Comparison of ENCODE assay signal across 16 cellular contexts in the genomic region with DNA sequence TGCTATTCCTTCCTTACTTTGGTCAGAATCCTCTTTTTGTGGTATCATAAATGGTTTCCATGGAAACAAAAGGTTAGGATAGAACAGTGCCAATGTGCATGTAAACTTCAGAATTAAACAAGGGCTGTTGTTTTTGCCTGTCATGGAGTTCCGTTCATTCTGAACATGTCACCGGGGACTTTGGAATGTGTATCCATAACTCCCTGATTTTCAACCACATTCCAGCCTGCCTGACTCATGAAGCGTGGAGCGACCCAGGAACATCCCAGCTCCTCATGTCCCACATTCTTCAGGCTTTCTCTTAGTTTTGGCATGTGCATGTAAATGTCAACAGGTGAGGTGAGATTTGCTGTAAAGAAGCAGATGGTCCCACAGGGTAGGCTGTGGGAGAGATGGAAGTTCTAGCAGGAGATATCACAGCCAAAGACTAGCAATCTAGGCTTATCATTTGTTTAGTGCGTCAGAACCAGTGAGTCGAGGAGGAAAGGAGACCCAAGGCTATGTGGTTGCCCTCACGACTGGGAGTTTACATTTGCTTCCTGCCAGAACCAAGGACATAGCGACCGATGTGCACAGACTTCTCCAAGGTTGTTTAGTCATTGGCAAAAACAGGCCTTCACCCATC. TPM values are rescaled to one million over a fixed set of nuclear protein-coding genes. Genes with fewer than 3 reads are reported as not detected.
DNase-seq lines count a peak whose midpoint lies in the region; ATAC-seq, FAIRE-seq and TF ChIP-seq lines count a peak whose summit lies in the region.
"Had no signal": no experiment of that assay in that cellular context is flagged by ENCODE, and none has a peak within 500 bp of the region (broad histone marks: within the 10 kb centered on the region; RNA-seq: fewer than 3 reads in every experiment).

No MANE protein-coding gene starts in this region.

- intact Hi-C loops in mucosa of descending colon (cut with DNase I, micrococcal nuclease), result loop anchor here (10.0 kb wide), 2 partner anchors 350 to 490 kb away; no protein-coding TSS in a partner anchor

- H3K27me3 ChIP-seq in astrocyte (ENCODE audit: insufficient read depth, low read length) (no peaks in the 10 kb centered on the region), hepatocyte (no peaks in the 10 kb centered on the region)

- POLR2A ChIA-PET in AG04449 (lab: Yijun Ruan, JAX), result no interaction called here

- no peaks in the 10 kb centered on the region for H3K9me3 Mint-ChIP-seq in astrocyte (ENCODE audit: unreplicated experiment)
- H3K9me3 Mint-ChIP-seq: effector memory CD8-positive, alpha-beta T cell; stimulated activated naive CD8-positive, alpha-beta T cell treated with anti-CD3 and anti-CD28 coated beads, Interleukin-15, amount 100 ng/mL, for 72 hours had no signal

- H4K20me1 ChIP-seq in astrocyte (ENCODE audit: insufficient read depth, low read length) (no peaks in the 10 kb centered on the region), hepatocyte (ENCODE audit: insufficient read depth, poor library complexity, severe bottlenecking) (no peaks in the 10 kb centered on the region)

- CTCF ChIA-PET in AG04449 (lab: Yijun Ruan, JAX), result interaction anchor here (1.0 to 2.7 kb wide), 6 partner anchors 10 to 922 kb away, joined by 3 to 11 read pairs (median 4); partner anchors contain the start of gene DNAJC11

- peak overlapping the region; percentile 51 for H3K27ac ChIP-seq in astrocyte (ENCODE audit: low read depth, low read length)
- peak overlapping the region; percentile 77 for H3K27ac ChIP-seq in hepatocyte

- H3K4me3 ChIP-seq in AG04449 (ENCODE audit: low read depth, low read length) (no peak overlapping the region), astrocyte (ENCODE audit: insufficient read depth, low read depth, low read length) (no peak overlapping the region), hepatocyte (no peak overlapping the region), mucosa of descending colon (no peak overlapping the region)

- peak overlapping the region; percentile 98 for H3K27ac Mint-ChIP-seq in astrocyte (ENCODE audit: unreplicated experiment)
- H3K27ac Mint-ChIP-seq: B cell; effector memory CD8-positive, alpha-beta T cell; stimulated activated naive CD8-positive, alpha-beta T cell treated with anti-CD3 and anti-CD28 coated beads, Interleukin-15, amount 100 ng/mL, for 72 hours had no signal

- H2AFZ ChIP-seq in astrocyte (ENCODE audit: low read depth, low read length) (peak overlapping the region; percentile 0), hepatocyte (peak overlapping the region; percentile 13)

- H3K4me2 ChIP-seq in astrocyte (ENCODE audit: low read length) (peak overlapping the region; percentile 54), hepatocyte (peak overlapping the region; percentile 24)

- peaks cover 14% of the 10 kb centered on the region for H3K4me1 Mint-ChIP-seq in astrocyte (ENCODE audit: low read depth, unreplicated experiment)
- H3K4me1 Mint-ChIP-seq: B cell; stimulated activated naive CD8-positive, alpha-beta T cell treated with anti-CD3 and anti-CD28 coated beads, Interleukin-15, amount 100 ng/mL, for 72 hours had no signal

- WGBS in hepatocyte (ENCODE audit: low lambda C conversion rate, missing lambda C conversion rate), result 44% methylated on average over 9 of the region's 9 CpGs

- TF ChIP-seq CTCF in AG04449 (IDR thresholded peaks at IDR 0.05; ENCODE audit: insufficient read depth, low read length, missing control alignments) (no peak), astrocyte (IDR thresholded peaks at IDR 0.05; ENCODE audit: insufficient read depth, low read depth, low read length) (no peak), hepatocyte (IDR thresholded peaks at IDR 0.05; ENCODE audit: poor library complexity) (no peak), mucosa of descending colon (IDR thresholded peaks at IDR 0.05) (no peak)

- H3K79me2 ChIP-seq in astrocyte (ENCODE audit: insufficient read depth, low read length) (no peaks in the 10 kb centered on the region), hepatocyte (no peaks in the 10 kb centered on the region)

- ATAC-seq in HG02885 (IDR thresholded peaks at IDR 0.05; ENCODE audit: poor library complexity, unreplicated experiment) (no peak), mucosa of descending colon (no peak), GM21717 (IDR thresholded peaks at IDR 0.05; ENCODE audit: unreplicated experiment) (no peak)
- ATAC-seq: effector memory CD8-positive, alpha-beta T cell; stimulated activated naive CD8-positive, alpha-beta T cell treated with anti-CD3 and anti-CD28 coated beads, Interleukin-15, amount 100 ng/mL, for 72 hours had no signal

- H3K9me3 ChIP-seq in astrocyte (ENCODE audit: insufficient read depth, low read depth, low read length), result no peaks in the 10 kb centered on the region
- no peaks in the 10 kb centered on the region for H3K9me3 ChIP-seq in hepatocyte (ENCODE audit: low read depth)
- no peaks in the 10 kb centered on the region for H3K9me3 ChIP-seq in mucosa of descending colon

- H3K36me3 Mint-ChIP-seq in astrocyte (ENCODE audit: low read depth, unreplicated experiment), result no peaks in the 10 kb centered on the region

- H3K4me3 Mint-ChIP-seq in astrocyte (ENCODE audit: unreplicated experiment), result peak overlapping the region; percentile 28
- H3K4me3 Mint-ChIP-seq: B cell; effector memory CD8-positive, alpha-beta T cell; stimulated activated naive CD8-positive, alpha-beta T cell treated with anti-CD3 and anti-CD28 coated beads, Interleukin-15, amount 100 ng/mL, for 72 hours had no signal

- H3K27me3 Mint-ChIP-seq in astrocyte (ENCODE audit: low read depth, unreplicated experiment), result no peaks in the 10 kb centered on the region

- DNase-seq in AG04449 (ENCODE audit: low read depth, low spot score) (peak; percentile 58), HT1080 (ENCODE audit: low read depth) (peak; percentile 82), astrocyte (ENCODE audit: low read depth) (peak; percentile 86), hepatocyte (ENCODE audit: low spot score) (peak; percentile 56), SIG-M5 treated with dmso at 0.1 percent for 504 hours (lab: John Stamatoyannopoulos, UW; ENCODE audit: unreplicated experiment) (no peak), mucosa of descending colon (no peak)
- DNase-seq: activated naive CD4-positive, alpha-beta T cell treated with Interleukin-2 at 50 U/mL for 16 hours; effector memory CD8-positive, alpha-beta T cell; H7; NCI-H446; SIG-M5; stimulated activated CD4-positive, alpha-beta T cell treated with anti-CD3 and anti-CD28 coated beads, Interleukin-1b, Interleukin-23, amount 100 ng/mL, for 48 hours; stimulated activated naive CD8-positive, alpha-beta T cell treated with anti-CD3 and anti-CD28 coated beads, Interleukin-15, amount 100 ng/mL, for 72 hours had no signal

- H3K36me3 ChIP-seq in astrocyte (ENCODE audit: insufficient read depth, low read length) (no peaks in the 10 kb centered on the region), hepatocyte (replicated peaks; ENCODE audit: insufficient read depth, low read depth) (no peaks in the 10 kb centered on the region), mucosa of descending colon (ENCODE audit: low read depth) (no peaks in the 10 kb centered on the region)

- H3K9ac ChIP-seq in astrocyte (ENCODE audit: low read length), result peak overlapping the region; percentile 22

- peak; percentile 92 for FAIRE-seq in astrocyte (lab: Jason Lieb, UNC)

- H3K4me1 ChIP-seq in astrocyte (ENCODE audit: insufficient read depth, low read length) (peaks cover 17% of the 10 kb centered on the region), hepatocyte (ENCODE audit: insufficient read depth) (peaks cover 5% of the 10 kb centered on the region), mucosa of descending colon (ENCODE audit: low read depth) (no peaks in the 10 kb centered on the region)

- no peaks in the 10 kb centered on the region for H3K9me2 ChIP-seq in hepatocyte (replicated peaks; ENCODE audit: insufficient read depth)

RNA-seq across cellular contexts. Expression of gene DNAJC11, which starts 23.0 kb away (rescaled TPM):
- 40.6 and 44.7 TPM in 2 replicates for total RNA-seq in HT1080 (2014; rRNA removed; shearing (Covaris generic))
- 39.7 and 40.5 TPM in 2 replicates for polyA plus RNA-seq in HT1080 (2015; cell fraction: cytosol; rRNA removed)
- 72.2 and 80.9 TPM in 2 replicates for polyA plus RNA-seq in HT1080 (2015; cell fraction: nucleus; rRNA removed)
- total RNA-seq in astrocyte, result 58.9 and 63.9 TPM in 2 replicates
- 35.3 and 47.9 TPM in 2 replicates for total RNA-seq in hepatocyte
- 39.5 and 43.0 TPM in 2 replicates for polyA plus RNA-seq in hepatocyte
- 10 to 100 TPM; 71.1 to 89.0 (median 78.9) TPM for total RNA-seq in mucosa of descending colon

Comparison
In these comparisons a context has a peak if more than half of its experiments do, and no peak if none do; other contexts are left out.
1. DNase-seq: peak in AG04449 (single experiment), HT1080 (single experiment), astrocyte (single experiment) and hepatocyte (single experiment); none in SIG-M5 treated with dmso at 0.1 percent for 504 hours (single experiment) and mucosa of descending colon (0 of 3).